Comparison of ENCODE assay signal across 11 cellular contexts in genomic region chr5:176386491-176386890, GRCh38. TPM values are rescaled to one million over a fixed set of nuclear protein-coding genes. Genes with fewer than 3 reads are reported as not detected.
DNase-seq lines count a peak whose midpoint lies in the region; ATAC-seq and TF ChIP-seq lines count a peak whose summit lies in the region.
"Had no signal": no experiment of that assay in that cellular context is flagged by ENCODE, and none has a peak within 500 bp of the region (broad histone marks: within the 10 kb centered on the region; RNA-seq: fewer than 3 reads in every experiment).

No MANE protein-coding gene starts in this region.

- H3K27ac ChIP-seq in CD8-positive, alpha-beta T cell (ENCODE audit: low read depth, low read length): no peak overlapping the region
- H3K27ac ChIP-seq: heart right ventricle had no signal

- CTCF ChIA-PET in CD8-positive, alpha-beta T cell (lab: Charles Lee): no interaction called here

- POLR2A ChIA-PET in CD8-positive, alpha-beta T cell (lab: Charles Lee): interaction anchor here (1.1 kb wide), 1 partner anchor 25 kb away, joined by 3 read pairs; the partner anchor contains the start of gene KIAA1191
- POLR2A ChIA-PET in naive thymus-derived CD8-positive, alpha-beta T cell (lab: Charles Lee): interaction anchor here (3.8 kb wide), 1 partner anchor 25 kb away, joined by 58 read pairs; the partner anchor contains the start of gene KIAA1191

- H3K4me1 Mint-ChIP-seq in CD8-positive, alpha-beta T cell (ENCODE audit: low read depth): peaks cover 36% of the 10 kb centered on the region
- peaks cover 29% of the 10 kb centered on the region for H3K4me1 Mint-ChIP-seq in HFFc6 (ENCODE audit: low read depth)
- peaks cover 26% of the 10 kb centered on the region for H3K4me1 Mint-ChIP-seq in activated naive CD8-positive, alpha-beta T cell treated with anti-CD3 and anti-CD28 coated beads for 36 hours
- peaks cover 17 to 42% (median 37%) of the 10 kb centered on the region in 4 donors for H3K4me1 Mint-ChIP-seq in naive thymus-derived CD8-positive, alpha-beta T cell

- intact Hi-C loops in CD8-positive, alpha-beta T cell (cut with DNase I, micrococcal nuclease): loop anchor here (5.0 kb wide), 2 partner anchors 621 to 864 kb away; partner anchors contain the start of gene UIMC1 (in 1 of the 2)

- no peaks in the 10 kb centered on the region for H3K27me3 ChIP-seq in CD8-positive, alpha-beta T cell (ENCODE audit: insufficient read depth, low read length)
- H3K27me3 ChIP-seq: heart right ventricle had no signal

- no peaks in the 10 kb centered on the region for H3K27me3 Mint-ChIP-seq in CD8-positive, alpha-beta T cell (ENCODE audit: low read depth)
- peaks cover 5% of the 10 kb centered on the region for H3K27me3 Mint-ChIP-seq in HFFc6 (ENCODE audit: insufficient read depth)
- no peaks in the 10 kb centered on the region for H3K27me3 Mint-ChIP-seq in activated naive CD8-positive, alpha-beta T cell treated with anti-CD3 and anti-CD28 coated beads for 36 hours
- H3K27me3 Mint-ChIP-seq in naive thymus-derived CD8-positive, alpha-beta T cell: no peaks in the 10 kb centered on the region

- TF ChIP-seq CTCF in CD8-positive, alpha-beta T cell (IDR thresholded peaks at IDR 0.05): no peak
- no peak for TF ChIP-seq CTCF in HFFc6 (IDR thresholded peaks at IDR 0.05)

- H3K36me3 Mint-ChIP-seq in CD8-positive, alpha-beta T cell: peaks cover 66% of the 10 kb centered on the region
- peaks cover 49% of the 10 kb centered on the region for H3K36me3 Mint-ChIP-seq in HFFc6 (ENCODE audit: low read depth)
- peaks cover 63% of the 10 kb centered on the region for H3K36me3 Mint-ChIP-seq in activated naive CD8-positive, alpha-beta T cell treated with anti-CD3 and anti-CD28 coated beads for 36 hours
- H3K36me3 Mint-ChIP-seq in naive thymus-derived CD8-positive, alpha-beta T cell: peaks cover 0 to 56% (median 7%) of the 10 kb centered on the region in 3 donors

- H3K4me1 ChIP-seq in CD8-positive, alpha-beta T cell (ENCODE audit: insufficient read depth, low read length): peaks cover 22% of the 10 kb centered on the region

- ATAC-seq in CD8-positive, alpha-beta T cell: no peak
- no peak for ATAC-seq in naive thymus-derived CD8-positive, alpha-beta T cell
- ATAC-seq: heart right ventricle had no signal

- peak overlapping the region; percentile 99 for H3K4me3 Mint-ChIP-seq in CD8-positive, alpha-beta T cell
- H3K4me3 Mint-ChIP-seq in HFFc6: peak overlapping the region; percentile 97
- peak overlapping the region; percentile 98 for H3K4me3 Mint-ChIP-seq in activated naive CD8-positive, alpha-beta T cell treated with anti-CD3 and anti-CD28 coated beads for 36 hours
- H3K4me3 Mint-ChIP-seq in naive thymus-derived CD8-positive, alpha-beta T cell: peak overlapping the region in 9 of 10 donors; percentile 39 to 100 (median 63)

- H3K4me3 ChIP-seq in CD8-positive, alpha-beta T cell (ENCODE audit: low read depth, low read length): no peak overlapping the region

- H3K27ac Mint-ChIP-seq in CD8-positive, alpha-beta T cell: no peak overlapping the region
- H3K27ac Mint-ChIP-seq in HFFc6: peak overlapping the region; percentile 98; the same call in 1 of the 2 replicates
- peak overlapping the region; percentile 18 for H3K27ac Mint-ChIP-seq in activated naive CD8-positive, alpha-beta T cell treated with anti-CD3 and anti-CD28 coated beads for 36 hours
- H3K27ac Mint-ChIP-seq in naive thymus-derived CD8-positive, alpha-beta T cell: peak overlapping the region in 6 of 10 donors; percentile 31 to 98 (median 54)

- no peak for DNase-seq in CD8-positive, alpha-beta T cell
- no peak for DNase-seq in HFFc6
- DNase-seq in activated naive CD8-positive, alpha-beta T cell treated with anti-CD3 and anti-CD28 coated beads for 36 hours: no peak
- DNase-seq in naive thymus-derived CD8-positive, alpha-beta T cell: no peak
- DNase-seq in MV-4-11 (lab: John Stamatoyannopoulos, UW): no peak
- no peak for DNase-seq in effector CD8-positive, alpha-beta T cell (lab: John Stamatoyannopoulos, UW)
- DNase-seq in NCI-H1436 treated with DMSO at 0.1 percent for 48 hours (lab: John Stamatoyannopoulos, UW): no peak
- no peak for DNase-seq in Ammon's horn (ENCODE audit: low spot score)
- DNase-seq: DMS53, heart right ventricle, NCI-H526 treated with DMSO at 0.1 percent for 48 hours had no signal

- H3K36me3 ChIP-seq in CD8-positive, alpha-beta T cell (ENCODE audit: insufficient read depth, low read length): peaks cover 36% of the 10 kb centered on the region

- H3K9me3 ChIP-seq in CD8-positive, alpha-beta T cell (ENCODE audit: low read length): no peaks in the 10 kb centered on the region
- H3K9me3 ChIP-seq: heart right ventricle had no signal

- H3K9me3 Mint-ChIP-seq in CD8-positive, alpha-beta T cell: no peaks in the 10 kb centered on the region
- no peaks in the 10 kb centered on the region for H3K9me3 Mint-ChIP-seq in HFFc6
- no peaks in the 10 kb centered on the region for H3K9me3 Mint-ChIP-seq in activated naive CD8-positive, alpha-beta T cell treated with anti-CD3 and anti-CD28 coated beads for 36 hours
- no peaks in the 10 kb centered on the region for H3K9me3 Mint-ChIP-seq in naive thymus-derived CD8-positive, alpha-beta T cell

RNA-seq across cellular contexts. Expression of gene NOP16, which starts 1.9 kb away (rescaled TPM):
- 10 to 100 TPM; 21.6 to 24.2 TPM for total RNA-seq in CD8-positive, alpha-beta T cell
- total RNA-seq in HFFc6 (2021; fragmentation: NEBNext Ultra II Directional; extraction: Animal tissue kit (Norgen Biotek cat#: 25700)): 10 to 100 TPM; 27.8 to 48.7 (median 33.2) TPM
- total RNA-seq in activated naive CD8-positive, alpha-beta T cell treated with anti-CD3 and anti-CD28 coated beads for 36 hours: 100 to 1,000 TPM; 154 to 158 TPM
- 10 to 100 TPM; 21.0 to 21.8 TPM for total RNA-seq in naive thymus-derived CD8-positive, alpha-beta T cell
- 10 to 100 TPM; 19.1 to 40.5 (median 22.8) TPM for polyA plus RNA-seq in naive thymus-derived CD8-positive, alpha-beta T cell

RNA-seq across cellular contexts. Expression of gene HIGD2A, which starts 2.1 kb away (rescaled TPM):
- 100 to 1,000 TPM; 102 to 106 TPM for total RNA-seq in CD8-positive, alpha-beta T cell
- 100 to 1,000 TPM in 4 of 6 experiments, 10 to 100 TPM in 2; 90.4 to 109 (median 105) TPM for total RNA-seq in HFFc6 (2021; fragmentation: NEBNext Ultra II Directional; extraction: Animal tissue kit (Norgen Biotek cat#: 25700))
- 10 to 100 TPM; 94.0 to 94.5 TPM for total RNA-seq in activated naive CD8-positive, alpha-beta T cell treated with anti-CD3 and anti-CD28 coated beads for 36 hours
- 10 to 100 TPM; 75.3 to 79.3 TPM for total RNA-seq in naive thymus-derived CD8-positive, alpha-beta T cell
- polyA plus RNA-seq in naive thymus-derived CD8-positive, alpha-beta T cell: 100 to 1,000 TPM; 209 to 280 (median 250) TPM

RNA-seq across cellular contexts. Expression of gene ARL10, which starts 21.2 kb away (rescaled TPM):
- 1 to 10 TPM; 2.8 to 4.1 TPM for total RNA-seq in CD8-positive, alpha-beta T cell
- 1 to 10 TPM; 6.6 to 8.9 (median 8.0) TPM for total RNA-seq in HFFc6 (2021; fragmentation: NEBNext Ultra II Directional; extraction: Animal tissue kit (Norgen Biotek cat#: 25700))
- 10 to 100 TPM in 1 of 2 experiments, 1 to 10 TPM in 1; 8.0 to 12.1 TPM for total RNA-seq in activated naive CD8-positive, alpha-beta T cell treated with anti-CD3 and anti-CD28 coated beads for 36 hours
- total RNA-seq in naive thymus-derived CD8-positive, alpha-beta T cell: 10 to 100 TPM; 12.7 to 15.0 TPM
- 1 to 10 TPM; 1.2 to 1.7 (median 1.3) TPM for polyA plus RNA-seq in naive thymus-derived CD8-positive, alpha-beta T cell

RNA-seq across cellular contexts. Expression of gene KIAA1191, which starts 24.9 kb away (rescaled TPM):
- 10 to 100 TPM; 78.2 to 85.1 TPM for total RNA-seq in CD8-positive, alpha-beta T cell
- total RNA-seq in HFFc6 (2021; fragmentation: NEBNext Ultra II Directional; extraction: Animal tissue kit (Norgen Biotek cat#: 25700)): 100 to 1,000 TPM in 3 of 6 experiments, 10 to 100 TPM in 3; 82.4 to 111 (median 95.6) TPM
- 10 to 100 TPM; 38.2 to 41.7 TPM for total RNA-seq in activated naive CD8-positive, alpha-beta T cell treated with anti-CD3 and anti-CD28 coated beads for 36 hours
- 10 to 100 TPM; 71.3 to 78.8 TPM for total RNA-seq in naive thymus-derived CD8-positive, alpha-beta T cell
- 10 to 100 TPM; 42.3 to 50.7 (median 50.5) TPM for polyA plus RNA-seq in naive thymus-derived CD8-positive, alpha-beta T cell

RNA-seq across cellular contexts. Expression of gene CLTB, which starts 29.8 kb away (rescaled TPM):
- total RNA-seq in CD8-positive, alpha-beta T cell: 10 to 100 TPM; 84.3 to 86.6 TPM
- 100 to 1,000 TPM; 178 to 226 (median 202) TPM for total RNA-seq in HFFc6 (2021; fragmentation: NEBNext Ultra II Directional; extraction: Animal tissue kit (Norgen Biotek cat#: 25700))
- 10 to 100 TPM; 53.4 to 57.7 TPM for total RNA-seq in activated naive CD8-positive, alpha-beta T cell treated with anti-CD3 and anti-CD28 coated beads for 36 hours
- total RNA-seq in naive thymus-derived CD8-positive, alpha-beta T cell: 10 to 100 TPM; 34.4 to 36.1 TPM
- 10 to 100 TPM; 69.2 to 82.7 (median 73.5) TPM for polyA plus RNA-seq in naive thymus-derived CD8-positive, alpha-beta T cell
